19 cellular contexts compared by ENCODE assay signal in the genomic region with DNA sequence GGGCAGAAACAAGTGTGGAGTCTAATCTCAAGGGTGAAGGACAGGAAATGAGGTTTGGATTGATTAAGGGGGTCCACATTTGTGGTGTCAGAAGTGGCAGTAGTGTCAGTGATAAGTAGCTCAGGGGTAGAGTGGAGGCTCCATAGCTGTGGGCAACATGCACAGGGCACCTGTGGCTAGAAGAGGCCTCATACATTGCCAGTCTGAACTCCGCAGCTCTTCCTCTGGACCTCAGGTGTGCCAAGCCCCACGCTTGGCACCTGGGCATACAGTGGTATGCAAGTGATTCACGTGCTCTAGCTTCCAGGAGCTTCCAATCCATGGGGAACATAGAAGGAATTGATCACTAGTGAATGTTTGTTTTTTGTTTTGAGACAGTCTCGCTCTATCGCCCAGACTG. TPM values are rescaled to one million over a fixed set of nuclear protein-coding genes. Genes with fewer than 3 reads are reported as not detected.
DNase-seq lines count a peak whose midpoint lies in the region; ATAC-seq and TF ChIP-seq lines count a peak whose summit lies in the region.
"Had no signal": no experiment of that assay in that cellular context is flagged by ENCODE, and none has a peak within 500 bp of the region (broad histone marks: within the 10 kb centered on the region; RNA-seq: fewer than 3 reads in every experiment).

No MANE protein-coding gene starts in this region.

- H3K9me3 ChIP-seq in CD8-positive, alpha-beta memory T cell (ENCODE audit: low read length), result no peaks in the 10 kb centered on the region
- H3K9me3 ChIP-seq: SJCRH30, thoracic aorta had no signal

- H3K4me1 Mint-ChIP-seq in CD8-positive, alpha-beta memory T cell, result peaks cover 17 to 22% (median 18%) of the 10 kb centered on the region in 3 donors
- H3K4me1 Mint-ChIP-seq in brain (peaks cover 25% of the 10 kb centered on the region), HFFc6 (ENCODE audit: low read depth) (peaks cover 27% of the 10 kb centered on the region)
- H3K4me1 Mint-ChIP-seq in stimulated activated naive B cell treated with anti-CD40 and anti-IgM and Interleukin-4, amounts not matched to agents 10 μg/mL and 1 μg/mL and 100 μg/mL, for 72 hours, result peaks cover 14 to 23% of the 10 kb centered on the region in 2 donors

- peak overlapping the region; percentile 55 to 84 for H3K27ac Mint-ChIP-seq in activated naive CD4-positive, alpha-beta T cell treated with anti-CD3 and anti-CD28 coated beads, Interleukin-2, amount 50 U/mL, for 72 hours
- H3K27ac Mint-ChIP-seq in CD8-positive, alpha-beta memory T cell, result peak overlapping the region in 5 of 8 donors; percentile 18 to 69 (median 35)
- H3K27ac Mint-ChIP-seq in brain, result peak overlapping the region in 4 of 5 experiments; percentile 12 to 83 (median 30)
- H3K27ac Mint-ChIP-seq in stimulated activated naive B cell treated with anti-CD40 and anti-IgM and Interleukin-4, amounts not matched to agents 10 μg/mL and 1 μg/mL and 100 μg/mL, for 72 hours, result peak overlapping the region; percentile 28
- H3K27ac Mint-ChIP-seq in HFFc6, result no peak overlapping the region

- H3K4me3 ChIP-seq in CD8-positive, alpha-beta memory T cell (ENCODE audit: low read length), result no peak overlapping the region
- H3K4me3 ChIP-seq: SJCRH30, thoracic aorta had no signal

- DNase-seq in activated naive CD4-positive, alpha-beta T cell treated with anti-CD3 and anti-CD28 coated beads, Interleukin-2, amount 50 U/mL, for 72 hours (ENCODE audit: low spot score in 2 of 2), result no peak
- no peak for DNase-seq in activated naive CD4-positive, alpha-beta T cell treated with anti-CD3 and anti-CD28 coated beads, Interleukin-2, amount 50 U/mL, for 16 hours
- DNase-seq in CD8-positive, alpha-beta memory T cell, result no peak
- DNase-seq in stimulated activated naive B cell treated with anti-CD40 and anti-IgM and Interleukin-4, amounts not matched to agents 10 μg/mL and 1 μg/mL and 100 μg/mL, for 72 hours, result no peak
- no peak for DNase-seq in HFFc6
- DNase-seq: ACHN; activated naive CD4-positive, alpha-beta T cell treated with Interleukin-2 at 50 U/mL for 16 hours; activated T-cell treated with anti-CD3 and anti-CD28 coated beads, Interleukin-2, amount 50 U/mL, for 4 hours; DND-41; hypothalamus; mesenchymal stem cell; NCI-H1436; NCI-H2081 treated with DMSO at 0.1 percent for 48 hours; NCI-H345; SJCRH30 had no signal

- H3K27me3 ChIP-seq in CD8-positive, alpha-beta memory T cell (ENCODE audit: insufficient read depth, low read length, poor library complexity, severe bottlenecking), result no peaks in the 10 kb centered on the region
- H3K27me3 ChIP-seq: SJCRH30 had no signal

- peaks cover 23% of the 10 kb centered on the region for H3K36me3 ChIP-seq in CD8-positive, alpha-beta memory T cell (ENCODE audit: insufficient read depth, low read length)

- TF ChIP-seq CTCF in brain (conservative IDR thresholded peaks at IDR 0.05) (no peak), HFFc6 (IDR thresholded peaks at IDR 0.05) (no peak)

- no peaks in the 10 kb centered on the region for H3K9me3 Mint-ChIP-seq in activated naive CD4-positive, alpha-beta T cell treated with anti-CD3 and anti-CD28 coated beads, Interleukin-2, amount 50 U/mL, for 72 hours
- no peaks in the 10 kb centered on the region for H3K9me3 Mint-ChIP-seq in CD8-positive, alpha-beta memory T cell
- H3K9me3 Mint-ChIP-seq in brain (no peaks in the 10 kb centered on the region), HFFc6 (no peaks in the 10 kb centered on the region)
- no peaks in the 10 kb centered on the region for H3K9me3 Mint-ChIP-seq in stimulated activated naive B cell treated with anti-CD40 and anti-IgM and Interleukin-4, amounts not matched to agents 10 μg/mL and 1 μg/mL and 100 μg/mL, for 72 hours
- H3K9me3 Mint-ChIP-seq: activated T-cell treated with anti-CD3 and anti-CD28 coated beads, Interleukin-2, amount 50 U/mL, for 4 hours; stimulated activated naive CD8-positive, alpha-beta T cell treated with anti-CD3 and anti-CD28 coated beads, Interleukin-15, Interleukin-2, amounts not matched to agents 100 ng/mL and 50 ng/mL, for 24 hours had no signal

- POLR2A ChIA-PET in CD8-positive, alpha-beta memory T cell (lab: Charles Lee), result no interaction called here

- no peak overlapping the region for H3K27ac ChIP-seq in CD8-positive, alpha-beta memory T cell (ENCODE audit: low read depth, low read length)
- H3K27ac ChIP-seq: SJCRH30, thoracic aorta had no signal

- peaks cover 9% of the 10 kb centered on the region for H3K4me1 ChIP-seq in CD8-positive, alpha-beta memory T cell (ENCODE audit: insufficient read depth, low read length)
- H3K4me1 ChIP-seq: SJCRH30 had no signal

- no peak for ATAC-seq in activated naive CD4-positive, alpha-beta T cell treated with anti-CD3 and anti-CD28 coated beads, Interleukin-2, amount 50 U/mL, for 72 hours
- no peak for ATAC-seq in stimulated activated naive B cell treated with anti-CD40 and anti-IgM and Interleukin-4, amounts not matched to agents 10 μg/mL and 1 μg/mL and 100 μg/mL, for 72 hours (replicated peaks)
- ATAC-seq in GM19467 (IDR thresholded peaks at IDR 0.05; ENCODE audit: unreplicated experiment), result no peak
- ATAC-seq: activated T-cell treated with anti-CD3 and anti-CD28 coated beads, Interleukin-2, amount 50 U/mL, for 4 hours had no signal

- peaks cover 4 to 11% of the 10 kb centered on the region in 2 donors for H3K36me3 Mint-ChIP-seq in activated naive CD4-positive, alpha-beta T cell treated with anti-CD3 and anti-CD28 coated beads, Interleukin-2, amount 50 U/mL, for 72 hours
- H3K36me3 Mint-ChIP-seq in CD8-positive, alpha-beta memory T cell, result peaks cover 0 to 60% (median 6%) of the 10 kb centered on the region in 3 donors
- H3K36me3 Mint-ChIP-seq in brain (peaks cover 23% of the 10 kb centered on the region), HFFc6 (ENCODE audit: low read depth) (no peaks in the 10 kb centered on the region; the same call in 1 of the 2 replicates)
- peaks cover 21 to 45% of the 10 kb centered on the region in 2 donors for H3K36me3 Mint-ChIP-seq in stimulated activated naive B cell treated with anti-CD40 and anti-IgM and Interleukin-4, amounts not matched to agents 10 μg/mL and 1 μg/mL and 100 μg/mL, for 72 hours

- H3K4me3 Mint-ChIP-seq in CD8-positive, alpha-beta memory T cell, result peak overlapping the region in 1 of 7 donors; percentile 5
- no peak overlapping the region for H3K4me3 Mint-ChIP-seq in brain
- H3K4me3 Mint-ChIP-seq in stimulated activated naive B cell treated with anti-CD40 and anti-IgM and Interleukin-4, amounts not matched to agents 10 μg/mL and 1 μg/mL and 100 μg/mL, for 72 hours, result no peak overlapping the region
- no peak overlapping the region for H3K4me3 Mint-ChIP-seq in HFFc6
- H3K4me3 Mint-ChIP-seq: activated T-cell treated with anti-CD3 and anti-CD28 coated beads, Interleukin-2, amount 50 U/mL, for 4 hours; stimulated activated naive CD8-positive, alpha-beta T cell treated with anti-CD3 and anti-CD28 coated beads, Interleukin-15, Interleukin-2, amounts not matched to agents 100 ng/mL and 50 ng/mL, for 24 hours had no signal

- no peaks in the 10 kb centered on the region for H3K27me3 Mint-ChIP-seq in CD8-positive, alpha-beta memory T cell
- H3K27me3 Mint-ChIP-seq in brain (peaks cover 5% of the 10 kb centered on the region), HFFc6 (ENCODE audit: insufficient read depth) (peaks cover 9% of the 10 kb centered on the region)
- no peaks in the 10 kb centered on the region for H3K27me3 Mint-ChIP-seq in stimulated activated naive B cell treated with anti-CD40 and anti-IgM and Interleukin-4, amounts not matched to agents 10 μg/mL and 1 μg/mL and 100 μg/mL, for 72 hours
- H3K27me3 Mint-ChIP-seq: stimulated activated naive CD8-positive, alpha-beta T cell treated with anti-CD3 and anti-CD28 coated beads, Interleukin-15, Interleukin-2, amounts not matched to agents 100 ng/mL and 50 ng/mL, for 24 hours had no signal

- CTCF ChIA-PET in CD8-positive, alpha-beta memory T cell (lab: Charles Lee), result interaction anchor here (1.1 to 7.4 kb wide), 5 partner anchors 21 to 171 kb away, joined by 3 to 109 read pairs (median 6); a partner anchor contains a TSS

RNA-seq across cellular contexts. Expression of a gene that starts 4.1 kb away (rescaled TPM):
- 10 to 100 TPM; 24.3 to 33.3 TPM for total RNA-seq in activated naive CD4-positive, alpha-beta T cell treated with anti-CD3 and anti-CD28 coated beads, Interleukin-2, amount 50 U/mL, for 72 hours
- total RNA-seq in CD8-positive, alpha-beta memory T cell, result 10 to 100 TPM; 28.6 to 33.0 TPM
- 35.0 TPM for polyA plus RNA-seq in CD8-positive, alpha-beta memory T cell
- 64.8 TPM for polyA plus RNA-seq in brain (ENCODE audit: insufficient read depth, low read depth, low replicate concordance)
- 10 to 100 TPM; 29.1 to 41.4 (median 31.6) TPM for total RNA-seq in HFFc6 (2021; fragmentation: NEBNext Ultra II Directional; extraction: Animal tissue kit (Norgen Biotek cat#: 25700))

RNA-seq across cellular contexts. Expression of a gene that starts 21.2 kb away (rescaled TPM):
- 100 to 1,000 TPM; 140 to 173 TPM for total RNA-seq in activated naive CD4-positive, alpha-beta T cell treated with anti-CD3 and anti-CD28 coated beads, Interleukin-2, amount 50 U/mL, for 72 hours
- 100 to 1,000 TPM; 158 to 167 TPM for total RNA-seq in CD8-positive, alpha-beta memory T cell
- 82.9 TPM for polyA plus RNA-seq in CD8-positive, alpha-beta memory T cell
- 109 TPM for polyA plus RNA-seq in brain (ENCODE audit: insufficient read depth, low read depth, low replicate concordance)
- 100 to 1,000 TPM; 107 to 123 (median 115) TPM for total RNA-seq in HFFc6 (2021; fragmentation: NEBNext Ultra II Directional; extraction: Animal tissue kit (Norgen Biotek cat#: 25700))

RNA-seq across cellular contexts. Expression of a gene that starts 32.4 kb away (rescaled TPM):
- total RNA-seq in activated naive CD4-positive, alpha-beta T cell treated with anti-CD3 and anti-CD28 coated beads, Interleukin-2, amount 50 U/mL, for 72 hours, result 10 to 100 TPM; 22.9 to 27.1 TPM
- 10 to 100 TPM; 27.9 to 31.7 TPM for total RNA-seq in CD8-positive, alpha-beta memory T cell
- polyA plus RNA-seq in CD8-positive, alpha-beta memory T cell, result 24.4 TPM
- polyA plus RNA-seq in brain (ENCODE audit: insufficient read depth, low read depth, low replicate concordance), result 28.8 TPM
- 10 to 100 TPM; 25.3 to 33.9 (median 29.5) TPM for total RNA-seq in HFFc6 (2021; fragmentation: NEBNext Ultra II Directional; extraction: Animal tissue kit (Norgen Biotek cat#: 25700))

RNA-seq across cellular contexts. Expression of a gene that starts 35.9 kb away (rescaled TPM):
- total RNA-seq in activated naive CD4-positive, alpha-beta T cell treated with anti-CD3 and anti-CD28 coated beads, Interleukin-2, amount 50 U/mL, for 72 hours, result 10 to 100 TPM; 60.3 to 80.8 TPM
- total RNA-seq in CD8-positive, alpha-beta memory T cell, result 10 to 100 TPM; 86.3 to 88.8 TPM
- 217 TPM for polyA plus RNA-seq in CD8-positive, alpha-beta memory T cell
- 165 TPM for polyA plus RNA-seq in brain (ENCODE audit: insufficient read depth, low read depth, low replicate concordance)
- total RNA-seq in HFFc6 (2021; fragmentation: NEBNext Ultra II Directional; extraction: Animal tissue kit (Norgen Biotek cat#: 25700)), result 100 to 1,000 TPM; 129 to 164 (median 153) TPM

RNA-seq across cellular contexts. Expression of a gene that starts 43.2 kb away (rescaled TPM):
- total RNA-seq in activated naive CD4-positive, alpha-beta T cell treated with anti-CD3 and anti-CD28 coated beads, Interleukin-2, amount 50 U/mL, for 72 hours, result 100 to 1,000 TPM; 538 to 637 TPM
- 100 to 1,000 TPM; 448 to 457 TPM for total RNA-seq in CD8-positive, alpha-beta memory T cell
- 76.1 TPM for polyA plus RNA-seq in CD8-positive, alpha-beta memory T cell
- 130 TPM for polyA plus RNA-seq in brain (ENCODE audit: insufficient read depth, low read depth, low replicate concordance)
- 100 to 1,000 TPM; 195 to 228 (median 202) TPM for total RNA-seq in HFFc6 (2021; fragmentation: NEBNext Ultra II Directional; extraction: Animal tissue kit (Norgen Biotek cat#: 25700))
